22 cellular contexts compared by ENCODE assay signal in the genomic region with DNA sequence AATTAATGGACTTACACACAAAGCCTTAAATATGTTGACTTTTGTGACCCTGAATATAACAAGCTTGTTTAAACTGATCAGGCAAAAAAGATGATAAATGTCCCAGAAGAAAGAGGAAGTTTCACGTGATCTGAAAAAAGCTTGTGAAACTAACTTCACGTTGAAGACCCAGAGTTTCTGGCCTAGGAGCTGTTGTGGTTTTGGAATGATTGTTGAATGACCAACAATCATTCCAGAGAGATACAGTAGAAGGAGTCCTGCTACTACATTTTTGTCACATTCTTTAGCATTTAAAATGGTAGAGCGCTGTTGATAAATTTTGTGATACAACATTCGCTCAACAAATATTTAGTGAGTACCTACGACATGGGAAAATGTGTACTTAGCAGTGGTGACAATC.
"Had no signal": no experiment of that assay in that cellular context is flagged by ENCODE, and none has a peak within 500 bp of the region (broad histone marks: within the 10 kb centered on the region; RNA-seq: fewer than 3 reads in every experiment).

No MANE protein-coding gene starts in this region.

- H3K27me3 ChIP-seq: ascending aorta, esophagus squamous epithelium, gastroesophageal sphincter, right atrium auricular region, thyroid gland had no signal

- H3K27ac Mint-ChIP-seq: activated CD4-positive, alpha-beta T cell treated with anti-CD3 and anti-CD28 coated beads, Interleukin-2, amount 10 ng/mL, durations not matched to agents 7 days and 5 days; activated CD8-positive, alpha-beta memory T cell treated with anti-CD3 and anti-CD28 coated beads, Interleukin-2, amount 10 ng/mL, durations not matched to agents 7 days and 5 days; activated CD8-positive, alpha-beta T cell treated with anti-CD3 and anti-CD28 coated beads for 36 hours; activated naive CD4-positive, alpha-beta T cell treated with anti-CD3 and anti-CD28 coated beads, Interleukin-2, amount 50 U/mL, for 72 hours; endodermal cell; natural killer cell treated with Interleukin-12 subunit alpha and Interleukin-12 subunit beta and Interleukin-15 and Interleukin-18, amount 100 ng/mL, for 72 hours; T-helper 2 cell treated with Interferon-gamma antibody and Interleukin-4, amounts not matched to agents 5 μg/mL and 100 μg/mL, for 36 hours had no signal

- H3K9me3 ChIP-seq: ascending aorta, esophagus squamous epithelium, gastroesophageal sphincter, prostate gland, right atrium auricular region, thyroid gland had no signal

- H3K4me3 Mint-ChIP-seq: activated CD4-positive, alpha-beta T cell treated with anti-CD3 and anti-CD28 coated beads, Interleukin-2, amount 10 ng/mL, durations not matched to agents 7 days and 5 days; activated CD8-positive, alpha-beta memory T cell treated with anti-CD3 and anti-CD28 coated beads, Interleukin-2, amount 10 ng/mL, durations not matched to agents 7 days and 5 days; activated CD8-positive, alpha-beta T cell treated with anti-CD3 and anti-CD28 coated beads for 36 hours; endodermal cell; natural killer cell treated with Interleukin-12 subunit alpha and Interleukin-12 subunit beta and Interleukin-15 and Interleukin-18, amount 100 ng/mL, for 72 hours; T-helper 2 cell treated with Interferon-gamma antibody and Interleukin-4, amounts not matched to agents 5 μg/mL and 100 μg/mL, for 36 hours had no signal

- H3K9me3 Mint-ChIP-seq: activated CD4-positive, alpha-beta T cell treated with anti-CD3 and anti-CD28 coated beads, Interleukin-2, amount 10 ng/mL, durations not matched to agents 7 days and 5 days; activated CD8-positive, alpha-beta T cell treated with anti-CD3 and anti-CD28 coated beads for 36 hours; activated naive CD4-positive, alpha-beta T cell treated with anti-CD3 and anti-CD28 coated beads, Interleukin-2, amount 50 U/mL, for 72 hours; T-helper 2 cell treated with Interferon-gamma antibody and Interleukin-4, amounts not matched to agents 5 μg/mL and 100 μg/mL, for 36 hours had no signal

- H3K4me1 ChIP-seq: ascending aorta, gastroesophageal sphincter, prostate gland, right atrium auricular region, thyroid gland had no signal

- H3K36me3 Mint-ChIP-seq: activated CD8-positive, alpha-beta memory T cell treated with anti-CD3 and anti-CD28 coated beads, Interleukin-2, amount 10 ng/mL, durations not matched to agents 7 days and 5 days; activated naive CD4-positive, alpha-beta T cell treated with anti-CD3 and anti-CD28 coated beads, Interleukin-2, amount 50 U/mL, for 72 hours; natural killer cell treated with Interleukin-12 subunit alpha and Interleukin-12 subunit beta and Interleukin-15 and Interleukin-18, amount 100 ng/mL, for 72 hours had no signal

- H3K27ac ChIP-seq: ascending aorta, esophagus squamous epithelium, gastroesophageal sphincter, prostate gland, right atrium auricular region, thyroid gland, WERI-Rb-1 had no signal

- H3K36me3 ChIP-seq: ascending aorta, esophagus squamous epithelium, gastroesophageal sphincter, prostate gland, right atrium auricular region, thyroid gland, WERI-Rb-1 had no signal

- ATAC-seq: activated CD8-positive, alpha-beta memory T cell treated with anti-CD3 and anti-CD28 coated beads, Interleukin-2, amount 10 ng/mL, durations not matched to agents 7 days and 5 days; activated CD8-positive, alpha-beta T cell treated with anti-CD3 and anti-CD28 coated beads for 36 hours; activated naive CD4-positive, alpha-beta T cell treated with anti-CD3 and anti-CD28 coated beads, Interleukin-2, amount 50 U/mL, for 72 hours; gastroesophageal sphincter; left ventricle myocardium superior; natural killer cell treated with Interleukin-12 subunit alpha and Interleukin-12 subunit beta and Interleukin-15 and Interleukin-18, amount 100 ng/mL, for 72 hours; stimulated activated naive CD8-positive, alpha-beta T cell treated with anti-CD3 and anti-CD28 coated beads, Interleukin-15, Interleukin-2, amounts not matched to agents 100 U/mL and 50 U/mL, for 24 hours had no signal

- H3K27me3 Mint-ChIP-seq: activated CD8-positive, alpha-beta memory T cell treated with anti-CD3 and anti-CD28 coated beads, Interleukin-2, amount 10 ng/mL, durations not matched to agents 7 days and 5 days; natural killer cell treated with Interleukin-12 subunit alpha and Interleukin-12 subunit beta and Interleukin-15 and Interleukin-18, amount 100 ng/mL, for 72 hours had no signal

- H3K4me3 ChIP-seq: ascending aorta, esophagus squamous epithelium, gastroesophageal sphincter, prostate gland, right atrium auricular region, thyroid gland had no signal

- DNase-seq: activated CD4-positive, alpha-beta T cell treated with anti-CD3 and anti-CD28 coated beads, Interleukin-2, amount 10 ng/mL, durations not matched to agents 7 days and 5 days; activated CD4-positive, CD25-positive, alpha-beta regulatory T cell treated with anti-CD3 and anti-CD28 coated beads, Interleukin-2, amount 50 U/mL, for 72 hours; activated CD8-positive, alpha-beta memory T cell treated with anti-CD3 and anti-CD28 coated beads, Interleukin-2, amount 10 ng/mL, durations not matched to agents 7 days and 5 days; activated CD8-positive, alpha-beta T cell treated with anti-CD3 and anti-CD28 coated beads for 36 hours; activated T-cell treated with anti-CD3 and anti-CD28 coated beads for 4 hours; cortex of kidney; endodermal cell; esophagus squamous epithelium; head of caudate nucleus; hypothalamus; left ventricle myocardium superior; stimulated activated CD4-positive, alpha-beta T cell treated with anti-CD3 and anti-CD28 coated beads, Interleukin-4, amount 100 ng/mL, for 24 hours; stimulated activated naive CD8-positive, alpha-beta T cell treated with anti-CD3 and anti-CD28 coated beads, Interleukin-15, Interleukin-2, amounts not matched to agents 100 U/mL and 50 U/mL, for 24 hours; thyroid gland; WERI-Rb-1 had no signal

- H3K4me1 Mint-ChIP-seq: activated CD4-positive, alpha-beta T cell treated with anti-CD3 and anti-CD28 coated beads, Interleukin-2, amount 10 ng/mL, durations not matched to agents 7 days and 5 days; activated CD8-positive, alpha-beta memory T cell treated with anti-CD3 and anti-CD28 coated beads, Interleukin-2, amount 10 ng/mL, durations not matched to agents 7 days and 5 days had no signal
